Comparison of ENCODE assay signal across 1 cellular context in the genomic region with DNA sequence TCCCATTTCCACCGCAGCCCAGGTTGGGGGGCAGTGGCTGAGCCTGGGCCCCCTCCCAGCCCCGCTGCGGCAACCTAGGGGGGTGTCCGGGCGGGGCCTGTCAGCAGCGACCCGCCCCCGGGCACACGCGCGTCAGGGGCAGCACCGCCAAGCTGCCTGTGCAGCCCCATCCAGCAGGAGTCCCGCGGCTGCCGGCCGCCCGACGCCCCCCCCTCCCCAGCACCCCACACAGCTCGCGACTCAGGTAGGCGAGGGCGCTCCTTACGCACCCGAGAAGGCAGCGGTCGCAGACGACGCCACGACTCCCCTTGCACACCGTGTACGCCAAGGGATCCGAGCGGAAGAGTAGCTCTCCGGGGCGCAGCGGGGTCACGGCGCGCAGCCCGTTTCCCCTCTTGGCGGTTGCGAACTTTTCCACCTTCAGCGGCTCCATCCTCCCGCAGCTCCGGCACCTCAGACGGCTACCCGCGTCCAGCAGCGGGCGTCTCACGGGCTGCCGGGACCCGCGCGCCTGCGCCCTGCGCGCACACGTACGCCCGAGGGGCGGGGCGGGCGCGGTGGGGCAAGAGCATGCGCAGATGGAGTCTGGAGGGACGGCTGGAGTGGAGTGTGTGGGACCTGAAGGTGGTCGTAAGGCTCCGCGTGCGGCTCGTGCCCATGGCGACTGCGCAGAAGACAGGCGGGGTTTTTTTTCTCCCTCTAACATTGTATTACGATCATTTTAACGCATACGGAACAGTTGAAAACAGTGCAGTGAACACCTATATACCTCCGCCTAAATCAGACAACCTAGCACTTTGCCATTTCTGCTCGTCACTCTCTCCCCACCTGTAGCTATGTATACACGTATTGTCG.
TF ChIP-seq lines count a peak whose summit lies in the region.

A gene (minus strand): TSS at position 495 of the 855 bp plus-strand sequence.

TF ChIP-seq in H1, 55 proteins besides CTCF, POLR2A, EP300 and RAD21:
- TF ChIP-seq BCL11A (IDR thresholded peaks at IDR 0.05; ENCODE audit: low read depth in 2 of 2, low read length in 2 of 2) (no peak), SIN3A (conservative IDR thresholded peaks at IDR 0.05 in 1 of 2, IDR thresholded peaks at IDR 0.05 in 1 of 2; ENCODE audit: low read depth in 1 of 2, low read length in 2 of 2) (0 out of 4 replicates have a peak, but pooled peaks of 1 of the 2 experiments have one; percentile 48), MAFK (IDR thresholded peaks at IDR 0.05; ENCODE audit: low read depth, low read length) (no peak), HDAC2 (IDR thresholded peaks at IDR 0.05; ENCODE audit: borderline replicate concordance in 1 of 2, low read depth in 2 of 2, low read length in 2 of 2) (0 out of 4 replicates have a peak, but pooled peaks of 1 of the 2 experiments have one; percentile 57), SAP30 (IDR thresholded peaks at IDR 0.05; ENCODE audit: insufficient read depth, insufficient replicate concordance, low read length) (no peak), RNF2 (IDR thresholded peaks at IDR 0.05; ENCODE audit: borderline replicate concordance, low read depth, low read length, missing control alignments, poor library complexity, severe bottlenecking) (no peak), CREB1 (IDR thresholded peaks at IDR 0.05) (0 out of 2 replicates have a peak, but pooled peaks have one; percentile 42), TAF7 (optimal IDR thresholded peaks at IDR 0.05; ENCODE audit: borderline replicate concordance, low read depth, low read length) (no peak), SP1 (IDR thresholded peaks at IDR 0.05; ENCODE audit: low read depth, low read length) (no peak), CTBP2 (IDR thresholded peaks at IDR 0.05; ENCODE audit: borderline replicate concordance, insufficient read depth, insufficient read length, low read length) (no peak), SP2 (IDR thresholded peaks at IDR 0.05; ENCODE audit: low read length) (no peak), NRF1 (IDR thresholded peaks at IDR 0.05; ENCODE audit: low read depth, low read length) (peak; percentile 84), GTF2F1 (IDR thresholded peaks at IDR 0.05; ENCODE audit: borderline replicate concordance, low read depth, low read length) (no peak), SIX5 (IDR thresholded peaks at IDR 0.05; ENCODE audit: low read depth, low read length) (no peak), KDM1A (IDR thresholded peaks at IDR 0.05; ENCODE audit: borderline replicate concordance, low read length) (no peak), PHF8 (conservative IDR thresholded peaks at IDR 0.05; ENCODE audit: low read depth, low read length) (peak; percentile 57), ASH2L (IDR thresholded peaks at IDR 0.05; ENCODE audit: low read length) (peak; percentile 94), TEAD4 (IDR thresholded peaks at IDR 0.05; ENCODE audit: low read depth, low read length) (no peak; the same call in 1 of the 2 replicates), KDM4A (IDR thresholded peaks at IDR 0.05; ENCODE audit: low read depth, low read length, severe bottlenecking) (peak; percentile 86), RBBP5 (IDR thresholded peaks at IDR 0.05; ENCODE audit: borderline replicate concordance, low read depth, low read length) (peak; percentile 96), HDAC6 (IDR thresholded peaks at IDR 0.05; ENCODE audit: low read depth, low read length) (no peak), CBX8 (IDR thresholded peaks at IDR 0.05; ENCODE audit: borderline replicate concordance, low read depth, low read length) (no peak), SP4 (IDR thresholded peaks at IDR 0.05; ENCODE audit: low read length) (0 out of 2 replicates have a peak, but pooled peaks have one; percentile 28), SIRT6 (IDR thresholded peaks at IDR 0.05; ENCODE audit: low read length) (no peak), KDM5A (IDR thresholded peaks at IDR 0.05; ENCODE audit: low read length) (no peak), POU5F1 (IDR thresholded peaks at IDR 0.05; ENCODE audit: low read depth, low read length) (no peak)
- TF ChIP-seq, protein P1, sequence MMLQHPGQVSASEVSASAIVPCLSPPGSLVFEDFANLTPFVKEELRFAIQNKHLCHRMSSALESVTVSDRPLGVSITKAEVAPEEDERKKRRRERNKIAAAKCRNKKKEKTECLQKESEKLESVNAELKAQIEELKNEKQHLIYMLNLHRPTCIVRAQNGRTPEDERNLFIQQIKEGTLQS (IDR thresholded peaks at IDR 0.05; ENCODE audit: insufficient read depth, low read depth, low read length), result no peak
- TF ChIP-seq, protein P2, sequence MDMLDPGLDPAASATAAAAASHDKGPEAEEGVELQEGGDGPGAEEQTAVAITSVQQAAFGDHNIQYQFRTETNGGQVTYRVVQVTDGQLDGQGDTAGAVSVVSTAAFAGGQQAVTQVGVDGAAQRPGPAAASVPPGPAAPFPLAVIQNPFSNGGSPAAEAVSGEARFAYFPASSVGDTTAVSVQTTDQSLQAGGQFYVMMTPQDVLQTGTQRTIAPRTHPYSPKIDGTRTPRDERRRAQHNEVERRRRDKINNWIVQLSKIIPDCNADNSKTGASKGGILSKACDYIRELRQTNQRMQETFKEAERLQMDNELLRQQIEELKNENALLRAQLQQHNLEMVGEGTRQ (IDR thresholded peaks at IDR 0.05; ENCODE audit: low read length), result no peak
- TF ChIP-seq, protein P3, sequence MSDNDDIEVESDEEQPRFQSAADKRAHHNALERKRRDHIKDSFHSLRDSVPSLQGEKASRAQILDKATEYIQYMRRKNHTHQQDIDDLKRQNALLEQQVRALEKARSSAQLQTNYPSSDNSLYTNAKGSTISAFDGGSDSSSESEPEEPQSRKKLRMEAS (IDR thresholded peaks at IDR 0.05), result peak; percentile 76
- TF ChIP-seq, protein P4, sequence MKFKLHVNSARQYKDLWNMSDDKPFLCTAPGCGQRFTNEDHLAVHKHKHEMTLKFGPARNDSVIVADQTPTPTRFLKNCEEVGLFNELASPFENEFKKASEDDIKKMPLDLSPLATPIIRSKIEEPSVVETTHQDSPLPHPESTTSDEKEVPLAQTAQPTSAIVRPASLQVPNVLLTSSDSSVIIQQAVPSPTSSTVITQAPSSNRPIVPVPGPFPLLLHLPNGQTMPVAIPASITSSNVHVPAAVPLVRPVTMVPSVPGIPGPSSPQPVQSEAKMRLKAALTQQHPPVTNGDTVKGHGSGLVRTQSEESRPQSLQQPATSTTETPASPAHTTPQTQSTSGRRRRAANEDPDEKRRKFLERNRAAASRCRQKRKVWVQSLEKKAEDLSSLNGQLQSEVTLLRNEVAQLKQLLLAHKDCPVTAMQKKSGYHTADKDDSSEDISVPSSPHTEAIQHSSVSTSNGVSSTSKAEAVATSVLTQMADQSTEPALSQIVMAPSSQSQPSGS (IDR thresholded peaks at IDR 0.05; ENCODE audit: low read length), result no peak
- TF ChIP-seq, protein P5, sequence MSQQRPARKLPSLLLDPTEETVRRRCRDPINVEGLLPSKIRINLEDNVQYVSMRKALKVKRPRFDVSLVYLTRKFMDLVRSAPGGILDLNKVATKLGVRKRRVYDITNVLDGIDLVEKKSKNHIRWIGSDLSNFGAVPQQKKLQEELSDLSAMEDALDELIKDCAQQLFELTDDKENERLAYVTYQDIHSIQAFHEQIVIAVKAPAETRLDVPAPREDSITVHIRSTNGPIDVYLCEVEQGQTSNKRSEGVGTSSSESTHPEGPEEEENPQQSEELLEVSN (IDR thresholded peaks at IDR 0.05), result peak; percentile 58
- TF ChIP-seq, protein P6, sequence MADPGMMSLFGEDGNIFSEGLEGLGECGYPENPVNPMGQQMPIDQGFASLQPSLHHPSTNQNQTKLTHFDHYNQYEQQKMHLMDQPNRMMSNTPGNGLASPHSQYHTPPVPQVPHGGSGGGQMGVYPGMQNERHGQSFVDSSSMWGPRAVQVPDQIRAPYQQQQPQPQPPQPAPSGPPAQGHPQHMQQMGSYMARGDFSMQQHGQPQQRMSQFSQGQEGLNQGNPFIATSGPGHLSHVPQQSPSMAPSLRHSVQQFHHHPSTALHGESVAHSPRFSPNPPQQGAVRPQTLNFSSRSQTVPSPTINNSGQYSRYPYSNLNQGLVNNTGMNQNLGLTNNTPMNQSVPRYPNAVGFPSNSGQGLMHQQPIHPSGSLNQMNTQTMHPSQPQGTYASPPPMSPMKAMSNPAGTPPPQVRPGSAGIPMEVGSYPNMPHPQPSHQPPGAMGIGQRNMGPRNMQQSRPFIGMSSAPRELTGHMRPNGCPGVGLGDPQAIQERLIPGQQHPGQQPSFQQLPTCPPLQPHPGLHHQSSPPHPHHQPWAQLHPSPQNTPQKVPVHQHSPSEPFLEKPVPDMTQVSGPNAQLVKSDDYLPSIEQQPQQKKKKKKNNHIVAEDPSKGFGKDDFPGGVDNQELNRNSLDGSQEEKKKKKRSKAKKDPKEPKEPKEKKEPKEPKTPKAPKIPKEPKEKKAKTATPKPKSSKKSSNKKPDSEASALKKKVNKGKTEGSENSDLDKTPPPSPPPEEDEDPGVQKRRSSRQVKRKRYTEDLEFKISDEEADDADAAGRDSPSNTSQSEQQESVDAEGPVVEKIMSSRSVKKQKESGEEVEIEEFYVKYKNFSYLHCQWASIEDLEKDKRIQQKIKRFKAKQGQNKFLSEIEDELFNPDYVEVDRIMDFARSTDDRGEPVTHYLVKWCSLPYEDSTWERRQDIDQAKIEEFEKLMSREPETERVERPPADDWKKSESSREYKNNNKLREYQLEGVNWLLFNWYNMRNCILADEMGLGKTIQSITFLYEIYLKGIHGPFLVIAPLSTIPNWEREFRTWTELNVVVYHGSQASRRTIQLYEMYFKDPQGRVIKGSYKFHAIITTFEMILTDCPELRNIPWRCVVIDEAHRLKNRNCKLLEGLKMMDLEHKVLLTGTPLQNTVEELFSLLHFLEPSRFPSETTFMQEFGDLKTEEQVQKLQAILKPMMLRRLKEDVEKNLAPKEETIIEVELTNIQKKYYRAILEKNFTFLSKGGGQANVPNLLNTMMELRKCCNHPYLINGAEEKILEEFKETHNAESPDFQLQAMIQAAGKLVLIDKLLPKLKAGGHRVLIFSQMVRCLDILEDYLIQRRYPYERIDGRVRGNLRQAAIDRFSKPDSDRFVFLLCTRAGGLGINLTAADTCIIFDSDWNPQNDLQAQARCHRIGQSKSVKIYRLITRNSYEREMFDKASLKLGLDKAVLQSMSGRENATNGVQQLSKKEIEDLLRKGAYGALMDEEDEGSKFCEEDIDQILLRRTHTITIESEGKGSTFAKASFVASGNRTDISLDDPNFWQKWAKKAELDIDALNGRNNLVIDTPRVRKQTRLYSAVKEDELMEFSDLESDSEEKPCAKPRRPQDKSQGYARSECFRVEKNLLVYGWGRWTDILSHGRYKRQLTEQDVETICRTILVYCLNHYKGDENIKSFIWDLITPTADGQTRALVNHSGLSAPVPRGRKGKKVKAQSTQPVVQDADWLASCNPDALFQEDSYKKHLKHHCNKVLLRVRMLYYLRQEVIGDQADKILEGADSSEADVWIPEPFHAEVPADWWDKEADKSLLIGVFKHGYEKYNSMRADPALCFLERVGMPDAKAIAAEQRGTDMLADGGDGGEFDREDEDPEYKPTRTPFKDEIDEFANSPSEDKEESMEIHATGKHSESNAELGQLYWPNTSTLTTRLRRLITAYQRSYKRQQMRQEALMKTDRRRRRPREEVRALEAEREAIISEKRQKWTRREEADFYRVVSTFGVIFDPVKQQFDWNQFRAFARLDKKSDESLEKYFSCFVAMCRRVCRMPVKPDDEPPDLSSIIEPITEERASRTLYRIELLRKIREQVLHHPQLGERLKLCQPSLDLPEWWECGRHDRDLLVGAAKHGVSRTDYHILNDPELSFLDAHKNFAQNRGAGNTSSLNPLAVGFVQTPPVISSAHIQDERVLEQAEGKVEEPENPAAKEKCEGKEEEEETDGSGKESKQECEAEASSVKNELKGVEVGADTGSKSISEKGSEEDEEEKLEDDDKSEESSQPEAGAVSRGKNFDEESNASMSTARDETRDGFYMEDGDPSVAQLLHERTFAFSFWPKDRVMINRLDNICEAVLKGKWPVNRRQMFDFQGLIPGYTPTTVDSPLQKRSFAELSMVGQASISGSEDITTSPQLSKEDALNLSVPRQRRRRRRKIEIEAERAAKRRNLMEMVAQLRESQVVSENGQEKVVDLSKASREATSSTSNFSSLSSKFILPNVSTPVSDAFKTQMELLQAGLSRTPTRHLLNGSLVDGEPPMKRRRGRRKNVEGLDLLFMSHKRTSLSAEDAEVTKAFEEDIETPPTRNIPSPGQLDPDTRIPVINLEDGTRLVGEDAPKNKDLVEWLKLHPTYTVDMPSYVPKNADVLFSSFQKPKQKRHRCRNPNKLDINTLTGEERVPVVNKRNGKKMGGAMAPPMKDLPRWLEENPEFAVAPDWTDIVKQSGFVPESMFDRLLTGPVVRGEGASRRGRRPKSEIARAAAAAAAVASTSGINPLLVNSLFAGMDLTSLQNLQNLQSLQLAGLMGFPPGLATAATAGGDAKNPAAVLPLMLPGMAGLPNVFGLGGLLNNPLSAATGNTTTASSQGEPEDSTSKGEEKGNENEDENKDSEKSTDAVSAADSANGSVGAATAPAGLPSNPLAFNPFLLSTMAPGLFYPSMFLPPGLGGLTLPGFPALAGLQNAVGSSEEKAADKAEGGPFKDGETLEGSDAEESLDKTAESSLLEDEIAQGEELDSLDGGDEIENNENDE (IDR thresholded peaks at IDR 0.05; ENCODE audit: insufficient replicate concordance, low read length), result no peak
